In genomic region chr3:7913283-7913682, GRCh38 we compare ENCODE assay signal across 1 cellular context.
TF ChIP-seq lines count a peak whose summit lies in the region.

No MANE protein-coding gene starts in this region.

TF ChIP-seq in WTC11, 78 proteins besides CTCF, POLR2A, EP300 and RAD21 (continued from another document):
- no peak for TF ChIP-seq IRF1 (CRISPR knock-in tag; IDR thresholded peaks at IDR 0.05)
- TF ChIP-seq JAZF1 (CRISPR knock-in tag; IDR thresholded peaks at IDR 0.05): no peak
